In genomic region chr1:164631751-164632150, GRCh38 we compare ENCODE assay signal across 16 cellular contexts.
DNase-seq lines count a peak whose midpoint lies in the region; ATAC-seq and TF ChIP-seq lines count a peak whose summit lies in the region.
"Had no signal": no experiment of that assay in that cellular context is flagged by ENCODE, and none has a peak within 500 bp of the region (broad histone marks: within the 10 kb centered on the region; RNA-seq: fewer than 3 reads in every experiment).

No MANE protein-coding gene starts in this region.

- CTCF ChIA-PET in SK-N-SH (lab: Yijun Ruan, JAX), result interaction anchor here (0.6 kb wide), 1 partner anchor 1726 kb away, joined by 4 read pairs; no protein-coding TSS in a partner anchor

- no peak for TF ChIP-seq RAD21 in SK-N-SH (IDR thresholded peaks at IDR 0.05; ENCODE audit: low read length)

- H3K9me2 ChIP-seq in GM23338 (ENCODE audit: insufficient read depth) (no peaks in the 10 kb centered on the region), SK-N-SH (no peaks in the 10 kb centered on the region)

- peak overlapping the region; percentile 80; the same call in 1 of the 2 replicates for H3K27ac Mint-ChIP-seq in GM23338
- no peak overlapping the region for H3K27ac Mint-ChIP-seq in effector memory CD8-positive, alpha-beta T cell

- H3K4me3 Mint-ChIP-seq in GM23338, result no peak overlapping the region
- no peak overlapping the region for H3K4me3 Mint-ChIP-seq in effector memory CD8-positive, alpha-beta T cell

- POLR2A ChIA-PET in SK-N-SH (lab: Yijun Ruan, JAX), result no interaction called here

- H3K9me3 ChIP-seq in body of pancreas (no peaks in the 10 kb centered on the region), right atrium auricular region (no peaks in the 10 kb centered on the region), psoas muscle (no peaks in the 10 kb centered on the region), SK-N-SH (no peaks in the 10 kb centered on the region)

- H3K27me3 Mint-ChIP-seq in GM23338 (ENCODE audit: insufficient read depth, low read depth, poor library complexity), result peaks cover 3% of the 10 kb centered on the region
- H3K27me3 Mint-ChIP-seq in effector memory CD8-positive, alpha-beta T cell, result no peaks in the 10 kb centered on the region

- no peak for TF ChIP-seq POLR2A in body of pancreas (IDR thresholded peaks at IDR 0.05)

- no peak overlapping the region for H3K9ac ChIP-seq in SK-N-SH

- 69 to 73% methylated on average over 7 of the region's 7 CpGs for WGBS in body of pancreas, 2 donors
- 78 to 89% (median 81%) methylated on average over 7 of the region's 7 CpGs for WGBS in psoas muscle, 3 donors
- 88% methylated on average over 7 of the region's 7 CpGs for WGBS in SK-N-SH (ENCODE audit: low lambda C conversion rate)

- H3K27me3 ChIP-seq in GM23338 (ENCODE audit: insufficient read depth) (no peaks in the 10 kb centered on the region), body of pancreas (no peaks in the 10 kb centered on the region), right atrium auricular region (no peaks in the 10 kb centered on the region), psoas muscle (ENCODE audit: insufficient read depth in 3 of 3, low read length in 2 of 3) (no peaks in the 10 kb centered on the region), SK-N-SH (ENCODE audit: insufficient read depth) (no peaks in the 10 kb centered on the region)

- H3K4me2 ChIP-seq in GM23338 (no peak overlapping the region), SK-N-SH (no peak overlapping the region)

- H3K36me3 ChIP-seq in GM23338 (ENCODE audit: insufficient read depth) (no peaks in the 10 kb centered on the region), body of pancreas (replicated peaks in 1 of 2; ENCODE audit: insufficient read depth in 1 of 2, low read depth in 2 of 2) (no peaks in the 10 kb centered on the region), right atrium auricular region (no peaks in the 10 kb centered on the region), psoas muscle (ENCODE audit: insufficient read depth in 1 of 2, low read depth in 1 of 2) (no peaks in the 10 kb centered on the region), SK-N-SH (replicated peaks in 1 of 2; ENCODE audit: control insufficient read depth in 1 of 2, insufficient read depth in 2 of 2, low read length in 1 of 2) (peaks cover 0 to 13% of the 10 kb centered on the region in 2 experiments)

- peaks cover 13% of the 10 kb centered on the region; the same call in 2 of the 3 replicates for H3K36me3 Mint-ChIP-seq in GM23338 (ENCODE audit: low read depth)
- no peaks in the 10 kb centered on the region for H3K36me3 Mint-ChIP-seq in effector memory CD8-positive, alpha-beta T cell (ENCODE audit: insufficient read depth)

- no peaks in the 10 kb centered on the region for H3K9me3 Mint-ChIP-seq in GM23338
- H3K9me3 Mint-ChIP-seq in effector memory CD8-positive, alpha-beta T cell, result no peaks in the 10 kb centered on the region

- peak; percentile 17; the same call in 1 of the 3 replicates for ATAC-seq in GM23338
- no peak for ATAC-seq in body of pancreas
- ATAC-seq in psoas muscle, result no peak
- ATAC-seq in effector memory CD8-positive, alpha-beta T cell (replicated peaks), result no peak
- ATAC-seq: K562 had no signal

- peaks cover 55% of the 10 kb centered on the region for H3K4me1 ChIP-seq in GM23338 (ENCODE audit: insufficient read depth)
- H3K4me1 ChIP-seq in body of pancreas, result peaks cover 70% of the 10 kb centered on the region
- peaks cover 0 to 58% of the 10 kb centered on the region in 2 donors for H3K4me1 ChIP-seq in right atrium auricular region
- H3K4me1 ChIP-seq in psoas muscle, result peaks cover 66% of the 10 kb centered on the region
- peaks cover 0 to 10% of the 10 kb centered on the region in 2 experiments; a peak in 2 of 4 replicates for H3K4me1 ChIP-seq in SK-N-SH (ENCODE audit: control insufficient read depth in 1 of 2, insufficient read depth in 2 of 2, low read depth in 1 of 2, low read length in 1 of 2)

- H3F3A ChIP-seq in GM23338 (replicated peaks; ENCODE audit: low read depth) (0 out of 2 replicates have a peak, but pooled peaks cover 7% of the 10 kb centered on the region), SK-N-SH (replicated peaks; ENCODE audit: insufficient read depth) (peaks cover 5% of the 10 kb centered on the region)

- H3K79me2 ChIP-seq in GM23338 (replicated peaks; ENCODE audit: insufficient read depth) (peaks cover 99% of the 10 kb centered on the region), SK-N-SH (ENCODE audit: insufficient read depth) (no peaks in the 10 kb centered on the region)

- H3K4me3 ChIP-seq in GM23338 (no peak overlapping the region), body of pancreas (no peak overlapping the region), right atrium auricular region (no peak overlapping the region), psoas muscle (no peak overlapping the region), SK-N-SH (ENCODE audit: low read depth in 2 of 2, low read length in 1 of 2) (no peak overlapping the region)
- H3K4me3 ChIP-seq: K562 had no signal

- H3K27ac ChIP-seq in GM23338 (ENCODE audit: low read depth) (no peak overlapping the region), body of pancreas (peak overlapping the region in 3 of 4 donors; percentile 11 to 88 (median 57)), right atrium auricular region (peak overlapping the region; percentile 46 to 52), psoas muscle (peak overlapping the region; percentile 67), SK-N-SH (ENCODE audit: low read depth in 2 of 2, low read length in 1 of 2) (no peak overlapping the region)

- H4K20me1 ChIP-seq in GM23338 (replicated peaks; ENCODE audit: insufficient read depth) (peaks cover 26% of the 10 kb centered on the region; the same call in 1 of the 2 replicates), SK-N-SH (ENCODE audit: insufficient read depth) (no peaks in the 10 kb centered on the region)

- H3K4me1 Mint-ChIP-seq in GM23338, result peaks cover 69% of the 10 kb centered on the region
- no peaks in the 10 kb centered on the region for H3K4me1 Mint-ChIP-seq in effector memory CD8-positive, alpha-beta T cell (ENCODE audit: low read depth in 2 of 2)

- no peak overlapping the region for H2AFZ ChIP-seq in GM23338
- no peak overlapping the region for H2AFZ ChIP-seq in SK-N-SH (ENCODE audit: low read depth)

- DNase-seq in GM23338 (ENCODE audit: low spot score) (no peak), body of pancreas (no peak), right atrium auricular region (ENCODE audit: low spot score) (no peak), psoas muscle (no peak), SK-N-SH (no peak)
- no peak for DNase-seq in central memory CD4-positive, alpha-beta T cell
- no peak for DNase-seq in effector memory CD8-positive, alpha-beta T cell
- no peak for DNase-seq in activated effector memory CD4-positive, alpha-beta T cell treated with anti-CD3 and anti-CD28 coated beads, Interleukin-2, amount 50 U/mL, for 16 hours
- DNase-seq: C1 segment of cervical spinal cord, DMS 273 treated with DMSO at 0.1 percent for 48 hours, GF-D8, GOT3, NCI-H2081, NCI-H510A, NCI-H82 had no signal

- intact Hi-C loops in body of pancreas (cut with DNase I), result no loop called here
- intact Hi-C loops in psoas muscle (cut with DNase I), result no loop called here

- no peak for TF ChIP-seq CTCF in GM23338 (conservative IDR thresholded peaks at IDR 0.05; ENCODE audit: low read depth in 2 of 2)
- no peak for TF ChIP-seq CTCF in body of pancreas (IDR thresholded peaks at IDR 0.05)
- no peak for TF ChIP-seq CTCF in right atrium auricular region (IDR thresholded peaks at IDR 0.05)
- no peak for TF ChIP-seq CTCF in psoas muscle (IDR thresholded peaks at IDR 0.05)
- TF ChIP-seq CTCF in SK-N-SH (IDR thresholded peaks at IDR 0.05), result no peak

- no peak for TF ChIP-seq EP300 in SK-N-SH (IDR thresholded peaks at IDR 0.05; ENCODE audit: borderline replicate concordance in 1 of 2, low read depth in 1 of 2, low read length in 1 of 2)

TF ChIP-seq in SK-N-SH, 30 proteins besides CTCF, POLR2A, EP300 and RAD21 (continues in another document):
- TF ChIP-seq FOSL2 (IDR thresholded peaks at IDR 0.05; ENCODE audit: borderline replicate concordance, low read depth) (no peak), FOXJ3 (CRISPR knock-in tag; IDR thresholded peaks at IDR 0.05) (no peak), MAX (IDR thresholded peaks at IDR 0.05; ENCODE audit: low read depth) (no peak), USF2 (IDR thresholded peaks at IDR 0.05; ENCODE audit: borderline replicate concordance, low read depth, low read length) (no peak), POLR2AphosphoS5 (IDR thresholded peaks at IDR 0.05; ENCODE audit: low read depth, low read length) (no peak), RXRA (IDR thresholded peaks at IDR 0.05; ENCODE audit: borderline replicate concordance, low read depth) (no peak), ZBTB33 (IDR thresholded peaks at IDR 0.05; ENCODE audit: borderline replicate concordance, low read depth) (no peak), CHD2 (IDR thresholded peaks at IDR 0.05; ENCODE audit: low read length, partially characterized antibody) (no peak), NFIC (IDR thresholded peaks at IDR 0.05; ENCODE audit: borderline replicate concordance) (no peak), GATA2 (CRISPR knock-in tag; IDR thresholded peaks at IDR 0.05) (no peak), MXI1 (IDR thresholded peaks at IDR 0.05; ENCODE audit: low read depth, low read length) (no peak), YY1 (IDR thresholded peaks at IDR 0.05; ENCODE audit: low read depth) (no peak)

Comparison
In these comparisons a context has a peak if more than half of its experiments do, and no peak if none do; other contexts are left out.
1. H3K27ac ChIP-seq: peak in body of pancreas (3 of 4), right atrium auricular region (2 of 2) and psoas muscle (single experiment); none in GM23338 (single experiment) and SK-N-SH (0 of 2).